ENCODE assay signal across 11 cellular contexts in the genomic region with DNA sequence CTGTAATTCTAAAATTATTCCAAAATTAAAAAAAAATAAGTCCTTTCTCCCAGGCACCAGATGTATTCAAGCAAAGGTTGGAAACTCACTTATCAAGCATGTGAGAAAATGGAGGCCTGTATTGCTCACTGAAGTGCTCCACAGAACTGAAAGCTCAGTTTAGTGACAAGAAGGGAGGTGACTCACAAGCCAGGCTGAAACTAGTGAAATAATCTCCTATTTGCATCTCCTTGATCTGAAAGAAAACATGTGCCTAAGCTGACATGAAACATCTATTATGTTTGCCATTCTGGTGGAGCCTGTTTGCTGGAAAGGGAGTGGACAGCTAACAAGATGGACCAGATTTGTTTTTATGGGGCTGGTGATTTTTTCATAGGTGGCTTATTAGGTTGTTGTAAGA. TPM values are rescaled to one million over a fixed set of nuclear protein-coding genes. Genes with fewer than 3 reads are reported as not detected.
DNase-seq lines count a peak whose midpoint lies in the region; ATAC-seq and TF ChIP-seq lines count a peak whose summit lies in the region.
"Had no signal": no experiment of that assay in that cellular context is flagged by ENCODE, and none has a peak within 500 bp of the region (broad histone marks: within the 10 kb centered on the region; RNA-seq: fewer than 3 reads in every experiment).

No MANE protein-coding gene starts in this region.

- no peak overlapping the region for H3K4me3 ChIP-seq in AG04449 (ENCODE audit: low read depth, low read length)
- no peak overlapping the region for H3K4me3 ChIP-seq in epithelial cell of esophagus (ENCODE audit: low read length)
- H3K4me3 ChIP-seq: SJSA1 had no signal

- H3K27ac Mint-ChIP-seq in glutamatergic neuron (ENCODE audit: unreplicated experiment), result no peak overlapping the region

- no peaks in the 10 kb centered on the region for H3K36me3 Mint-ChIP-seq in glutamatergic neuron (ENCODE audit: unreplicated experiment)
- H3K36me3 Mint-ChIP-seq: brain had no signal

- ATAC-seq in GM19025 (IDR thresholded peaks at IDR 0.05; ENCODE audit: low read depth, unreplicated experiment) (peak; percentile 90), HG03342 (IDR thresholded peaks at IDR 0.05; ENCODE audit: unreplicated experiment) (peak; percentile 88)

- no peaks in the 10 kb centered on the region for H3K9me3 Mint-ChIP-seq in glutamatergic neuron (ENCODE audit: unreplicated experiment)
- H3K9me3 Mint-ChIP-seq: brain had no signal

- H3K4me1 Mint-ChIP-seq in glutamatergic neuron (ENCODE audit: low read depth, unreplicated experiment), result no peaks in the 10 kb centered on the region

- DNase-seq in AG04449 (ENCODE audit: low read depth, low spot score), result peak; percentile 23
- peak; percentile 85 for DNase-seq in epithelial cell of esophagus (ENCODE audit: low read depth)
- no peak for DNase-seq in glutamatergic neuron
- no peak for DNase-seq in NCI-H1436 treated with DMSO at 0.1 percent for 48 hours (lab: John Stamatoyannopoulos, UW)
- no peak for DNase-seq in Ammon's horn (ENCODE audit: low spot score)
- DNase-seq in NOMO-1 treated with dmso at 0.1 percent for 144 hours (lab: John Stamatoyannopoulos, UW; ENCODE audit: unreplicated experiment), result no peak

- CTCF ChIA-PET in AG04449 (lab: Yijun Ruan, JAX), result no interaction called here

- no peak overlapping the region for H3K4me3 Mint-ChIP-seq in glutamatergic neuron (ENCODE audit: unreplicated experiment)
- H3K4me3 Mint-ChIP-seq: brain had no signal

- H3K27me3 Mint-ChIP-seq in glutamatergic neuron (ENCODE audit: unreplicated experiment), result no peaks in the 10 kb centered on the region
- H3K27me3 Mint-ChIP-seq: brain had no signal

- POLR2A ChIA-PET in AG04449 (lab: Yijun Ruan, JAX), result interaction anchor here (0.7 kb wide), 1 partner anchor 20 kb away, joined by 3 read pairs; no protein-coding TSS in a partner anchor

- no peak for TF ChIP-seq CTCF in AG04449 (IDR thresholded peaks at IDR 0.05; ENCODE audit: insufficient read depth, low read length, missing control alignments)
- no peak for TF ChIP-seq CTCF in epithelial cell of esophagus (IDR thresholded peaks at IDR 0.05; ENCODE audit: insufficient read depth, low read depth, low read length, missing control alignments)
- no peak for TF ChIP-seq CTCF in glutamatergic neuron (IDR thresholded peaks at IDR 0.05; ENCODE audit: partially characterized antibody, unreplicated experiment)

RNA-seq across cellular contexts. Expression of gene AMELX, which starts 54.0 kb away (rescaled TPM):
- not detected for total RNA-seq in glutamatergic neuron (ENCODE audit: unreplicated experiment)
- total RNA-seq: mononuclear cell, SJSA1 had no signal

Comparison
In these comparisons a context has a peak if more than half of its experiments do, and no peak if none do; other contexts are left out.
1. DNase-seq: peak in AG04449 (single experiment) and epithelial cell of esophagus (single experiment); none in glutamatergic neuron (single experiment), NCI-H1436 treated with DMSO at 0.1 percent for 48 hours (single experiment), Ammon's horn (single experiment) and NOMO-1 treated with dmso at 0.1 percent for 144 hours (single experiment).